Comparison of ENCODE assay signal across 22 cellular contexts in the genomic region with DNA sequence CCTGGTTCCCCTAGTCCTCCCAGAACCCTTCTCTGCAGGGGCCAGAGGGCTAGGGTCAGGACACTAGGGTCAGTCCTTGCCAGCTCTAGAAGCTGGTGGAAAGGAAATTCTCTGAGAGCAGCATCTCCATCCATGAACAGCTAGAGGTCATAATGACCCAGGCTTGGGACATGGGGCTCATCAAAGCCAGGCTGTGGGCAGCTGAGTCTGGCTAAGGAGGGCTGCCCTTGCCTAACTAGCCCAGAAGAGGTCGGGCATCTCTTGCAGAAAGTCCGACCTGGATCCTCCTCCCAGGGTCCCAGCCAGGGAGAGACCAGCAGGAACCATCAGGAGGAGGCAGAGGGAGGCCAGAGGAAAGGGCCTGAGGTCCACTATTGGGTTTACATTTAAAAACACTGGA. TPM values are rescaled to one million over a fixed set of nuclear protein-coding genes. Genes with fewer than 3 reads are reported as not detected.
DNase-seq lines count a peak whose midpoint lies in the region; ATAC-seq, FAIRE-seq and TF ChIP-seq lines count a peak whose summit lies in the region.
"Had no signal": no experiment of that assay in that cellular context is flagged by ENCODE, and none has a peak within 500 bp of the region (broad histone marks: within the 10 kb centered on the region; RNA-seq: fewer than 3 reads in every experiment).

No MANE protein-coding gene starts in this region.

- peaks cover under 1% of the 10 kb centered on the region; the same call in 1 of the 2 replicates for H3K9me2 ChIP-seq in GM23338 (ENCODE audit: insufficient read depth)

- H2AK5ac ChIP-seq in H1 (ENCODE audit: low read depth, low read length) = no peak overlapping the region

- TF ChIP-seq RAD21 in H1 (IDR thresholded peaks at IDR 0.05 in 1 of 2, conservative IDR thresholded peaks at IDR 0.05 in 1 of 2; ENCODE audit: low read depth in 2 of 2, low read length in 2 of 2) = peak; percentile 24 to 55; a peak in 3 of 4 replicates

- H3K36me3 Mint-ChIP-seq in GM23338 (ENCODE audit: low read depth) = no peaks in the 10 kb centered on the region

- H3K23me2 ChIP-seq in H1 (ENCODE audit: low read depth, low read length) = no peaks in the 10 kb centered on the region

- CTCF ChIA-PET in H1 (lab: Charles Lee; ENCODE audit: partially characterized antibody) = interaction anchor here (1.0 to 7.9 kb wide), 18 partner anchors 9 to 176 kb away, joined by 3 to 75 read pairs (median 5); a partner anchor contains a TSS

- no peak overlapping the region for H2BK5ac ChIP-seq in H1 (ENCODE audit: low read depth, low read length)

- H3K4me2 ChIP-seq in GM23338 = no peak overlapping the region
- H3K4me2 ChIP-seq in H1 (ENCODE audit: insufficient read depth in 1 of 2, low read depth in 2 of 2, low read length in 2 of 2) = no peak overlapping the region
- H3K4me2 ChIP-seq in osteoblast (ENCODE audit: insufficient read depth, low read length) = no peak overlapping the region

- H3K14ac ChIP-seq in H1 (ENCODE audit: insufficient read length) = no peak overlapping the region

- POLR2A ChIA-PET in H1 (lab: Charles Lee; ENCODE audit: partially characterized antibody) = no interaction called here

- H4K91ac ChIP-seq in H1 (replicated peaks; ENCODE audit: insufficient read length, low read length) = no peak overlapping the region

- H3K79me2 ChIP-seq in GM23338 (replicated peaks; ENCODE audit: insufficient read depth) (no peaks in the 10 kb centered on the region), H1 (ENCODE audit: control insufficient read depth in 1 of 2, insufficient read depth in 2 of 2, low read length in 2 of 2) (no peaks in the 10 kb centered on the region), osteoblast (ENCODE audit: insufficient read depth, low read length) (no peaks in the 10 kb centered on the region)

- H4K20me1 ChIP-seq in GM23338 (replicated peaks; ENCODE audit: insufficient read depth) (no peaks in the 10 kb centered on the region), H1 (replicated peaks in 1 of 2; ENCODE audit: control insufficient read depth in 1 of 2, insufficient read depth in 2 of 2, low read length in 2 of 2) (no peaks in the 10 kb centered on the region), osteoblast (ENCODE audit: insufficient read depth, low read length) (no peaks in the 10 kb centered on the region)

- H3K18ac ChIP-seq in H1 (ENCODE audit: extremely low read depth, low read length) = no peak overlapping the region

- DNase-seq in D721Med (ENCODE audit: insufficient read length, low spot score) (no peak), GM23338 (ENCODE audit: low spot score) (peak; percentile 44), H1 (ENCODE audit: low read depth in 1 of 2, low spot score in 2 of 2) (no peak), osteoblast (ENCODE audit: insufficient read length, low spot score, missing footprints) (peak; percentile 80), medulla oblongata (ENCODE audit: extremely low spot score) (no peak)
- DNase-seq: BE2C; DMS79 treated with DMSO at 0.1 percent for 48 hours; HCEC 1CT; NCI-H2081; NCI-H345; NCI-H774; NK-92 treated with Interleukin-12 subunit alpha and Interleukin-12 subunit beta, amount 100 ng/mL, for 24 hours; SHP77 treated with DMSO at 0.1 percent for 48 hours had no signal

- H3K4me3 Mint-ChIP-seq in GM23338 = no peak overlapping the region
- H3K4me3 Mint-ChIP-seq: IgD-negative memory B cell had no signal

- H3K36me3 ChIP-seq in GM23338 (ENCODE audit: insufficient read depth) (no peaks in the 10 kb centered on the region), H1 (ENCODE audit: control insufficient read depth in 2 of 4, insufficient read depth in 4 of 4, low read length in 3 of 4) (no peaks in the 10 kb centered on the region), osteoblast (ENCODE audit: insufficient read depth, low read length) (no peaks in the 10 kb centered on the region)
- H3K36me3 ChIP-seq: BE2C had no signal

- TF ChIP-seq CTCF in D721Med (IDR thresholded peaks at IDR 0.05; ENCODE audit: insufficient read depth, missing control alignments) (peak; percentile 3), GM23338 (conservative IDR thresholded peaks at IDR 0.05; ENCODE audit: low read depth in 2 of 2) (peak in 1 of 2 experiments; percentile 51; a peak in 3 of 4 replicates), H1 (IDR thresholded peaks at IDR 0.05; ENCODE audit: control extremely low read depth in 1 of 3, insufficient read depth in 1 of 3, low read depth in 1 of 3, low read length in 3 of 3) (peak; percentile 23 to 32 (median 24)), osteoblast (IDR thresholded peaks at IDR 0.05; ENCODE audit: extremely low read depth, low read depth, low read length) (no peak)

- H3K23ac ChIP-seq in H1 (ENCODE audit: insufficient read length) = no peak overlapping the region

- H3K4me1 ChIP-seq in GM23338 (ENCODE audit: insufficient read depth) (no peaks in the 10 kb centered on the region; the same call in 1 of the 2 replicates), H1 (replicated peaks in 1 of 4; ENCODE audit: control insufficient read depth in 3 of 4, insufficient read depth in 4 of 4, low read length in 3 of 4) (peaks cover 0 to 3% (median 0%) of the 10 kb centered on the region in 4 experiments; a peak in 1 of 7 replicates), osteoblast (ENCODE audit: insufficient read depth, low read length) (no peaks in the 10 kb centered on the region)
- H3K4me1 ChIP-seq: BE2C had no signal

- H3K27me3 Mint-ChIP-seq in GM23338 (ENCODE audit: insufficient read depth, low read depth, poor library complexity) = peaks cover 21% of the 10 kb centered on the region

- no peaks in the 10 kb centered on the region for H3F3A ChIP-seq in GM23338 (replicated peaks; ENCODE audit: low read depth)

- no peak overlapping the region for H2BK120ac ChIP-seq in H1 (replicated peaks; ENCODE audit: low read depth, low read length)

- no peaks in the 10 kb centered on the region for H3K9me3 ChIP-seq in H1 (ENCODE audit: insufficient read depth in 2 of 2, low read depth in 1 of 2, low read length in 1 of 2)
- no peaks in the 10 kb centered on the region for H3K9me3 ChIP-seq in osteoblast (ENCODE audit: low read depth, low read length)
- H3K9me3 ChIP-seq: BE2C had no signal

- H3K27me3 ChIP-seq in GM23338 (ENCODE audit: insufficient read depth) = peaks cover 30% of the 10 kb centered on the region
- peaks cover 0 to 8% (median 0%) of the 10 kb centered on the region in 4 experiments; a peak in 3 of 7 replicates for H3K27me3 ChIP-seq in H1 (replicated peaks in 1 of 4; ENCODE audit: control insufficient read depth in 3 of 4, extremely low read depth in 1 of 4, insufficient read depth in 3 of 4, low read length in 3 of 4)
- no peaks in the 10 kb centered on the region for H3K27me3 ChIP-seq in osteoblast (ENCODE audit: insufficient read depth, low read length)

- H3K79me1 ChIP-seq in H1 (ENCODE audit: low read depth, low read length) = no peaks in the 10 kb centered on the region

- H2AFZ ChIP-seq in GM23338 = no peak overlapping the region
- H2AFZ ChIP-seq in H1 (ENCODE audit: low read length) = no peak overlapping the region
- no peak overlapping the region for H2AFZ ChIP-seq in osteoblast (ENCODE audit: low read length)

- TF ChIP-seq EP300 in H1 (IDR thresholded peaks at IDR 0.05; ENCODE audit: borderline replicate concordance in 1 of 2, low read depth in 2 of 2, low read length in 2 of 2) = no peak

- H3K27ac Mint-ChIP-seq in GM23338 = no peak overlapping the region
- H3K27ac Mint-ChIP-seq: IgD-negative memory B cell had no signal

- no peak overlapping the region for H4K5ac ChIP-seq in H1 (ENCODE audit: insufficient read length, low read depth, low read length)

- FAIRE-seq in D721Med (lab: Jason Lieb, UNC) (no peak), H1 (lab: Jason Lieb, UNC) (no peak)
- FAIRE-seq: A204.1, GM18507, GM19239 had no signal

- no peak overlapping the region for H3K56ac ChIP-seq in H1 (replicated peaks; ENCODE audit: insufficient read length, low read depth, low read length)

- no peak overlapping the region for H3K4ac ChIP-seq in H1 (replicated peaks; ENCODE audit: insufficient read length, low read depth, low read length)

- peaks cover 6% of the 10 kb centered on the region; the same call in 2 of the 3 replicates for H3K4me1 Mint-ChIP-seq in GM23338

- H2BK20ac ChIP-seq in H1 (ENCODE audit: low read length) = no peak overlapping the region

- H3K27ac ChIP-seq in GM23338 (ENCODE audit: low read depth) (no peak overlapping the region), H1 (ENCODE audit: low read depth, low read length) (no peak overlapping the region), osteoblast (ENCODE audit: low read depth, low read length) (no peak overlapping the region)
- H3K27ac ChIP-seq: RWPE1, SK-N-MC had no signal

- no peak for TF ChIP-seq POLR2A in H1 (IDR thresholded peaks at IDR 0.05; ENCODE audit: control extremely low read depth in 1 of 2, low read depth in 2 of 2, low read length in 2 of 2)

- H3K9me3 Mint-ChIP-seq in GM23338 = no peaks in the 10 kb centered on the region
- H3K9me3 Mint-ChIP-seq: IgD-negative memory B cell had no signal

- 53% methylated on average over 2 of the region's 2 CpGs; no CpG with 5 or more reads in 1 of the 2 experiments for WGBS in H1 (ENCODE audit: extremely low coverage in 1 of 2, insufficient coverage in 1 of 2, insufficient read length in 1 of 2, insufficient replicate concordance in 2 of 2, low coverage in 1 of 2, low lambda C conversion rate in 2 of 2, missing lambda C conversion rate in 1 of 2), 2 experiments

- H2BK12ac ChIP-seq in H1 (ENCODE audit: low read depth, low read length) = no peak overlapping the region

- H4K8ac ChIP-seq in H1 (ENCODE audit: extremely low read depth, insufficient read depth, low read length) = no peak overlapping the region

- peak; percentile 12 for ATAC-seq in GM23338
- no peak for ATAC-seq in HG02852 (IDR thresholded peaks at IDR 0.05; ENCODE audit: unreplicated experiment)
- no peak for ATAC-seq in HG03520 (IDR thresholded peaks at IDR 0.05; ENCODE audit: unreplicated experiment)

- H3K4me3 ChIP-seq in GM23338 (no peak overlapping the region), H1 (ENCODE audit: extremely low read depth in 1 of 4, insufficient read depth in 2 of 4, low read depth in 3 of 4, low read length in 4 of 4) (no peak overlapping the region), osteoblast (ENCODE audit: insufficient read depth, low read length) (no peak overlapping the region)
- H3K4me3 ChIP-seq: SK-N-MC had no signal

- H3K9ac ChIP-seq in H1 (replicated peaks in 1 of 4; ENCODE audit: extremely low read depth in 1 of 4, low read depth in 3 of 4, low read length in 3 of 4) = no peak overlapping the region

- no peak overlapping the region for H2BK15ac ChIP-seq in H1 (ENCODE audit: low read length)

RNA-seq across cellular contexts. Expression of a gene that starts 4.3 kb away (rescaled TPM):
- total RNA-seq in GM23338 (2014; rRNA removed; shearing (Covaris generic)) = 0.12 TPM in 1 of 2 replicates, not detected in the other
- 0.08 TPM in 1 of 2 replicates, not detected in the other for polyA plus RNA-seq in GM23338 (2016; fragmentation: Nextera tagmentation; extraction: Ambion mirVana)
- 0.74 TPM in 1 of 2 replicates, not detected in the other for total RNA-seq in H1 (2021; fragmentation: NEBNext Ultra II Directional; extraction: Animal tissue kit (Norgen Biotek cat#: 25700))
- polyA plus RNA-seq in H1 (2011; rRNA removed) = 0.06 and 0.13 TPM in 2 replicates
- polyA plus RNA-seq in H1 (2011; cell fraction: cytosol; rRNA removed) = 0.08 TPM
- 0.61 TPM for polyA plus RNA-seq in H1 (2011; cell fraction: nucleus; rRNA removed)
- polyA plus RNA-seq in H1 (2012, experiment 1 of 2) = not detected in 4 replicates
- 0.04 TPM for polyA plus RNA-seq in H1 (2012, experiment 2 of 2)
- 0.04 TPM for polyA plus RNA-seq in H1 (2013, experiment 1 of 2)
- polyA plus RNA-seq in H1 (2013, experiment 2 of 2) = 0.09 TPM
- polyA minus RNA-seq in H1 (2011; rRNA and poly(A)+ RNA removed) = not detected in 2 replicates
- polyA minus RNA-seq in H1 (2011; cell fraction: cytosol; rRNA and poly(A)+ RNA removed) = not detected
- polyA minus RNA-seq in H1 (2011; cell fraction: nucleus; rRNA and poly(A)+ RNA removed) = not detected
- under 0.01 TPM in 1 of 2 replicates, not detected in the other for total RNA-seq in osteoblast
- total RNA-seq: G401 had no signal
- polyA plus RNA-seq: IgD-negative memory B cell had no signal

RNA-seq across cellular contexts. Expression of a gene that starts 38.0 kb away (rescaled TPM):
- 0.35 and 0.62 TPM in 2 replicates for total RNA-seq in GM23338 (2014; rRNA removed; shearing (Covaris generic))
- polyA plus RNA-seq in GM23338 (2016; fragmentation: Nextera tagmentation; extraction: Ambion mirVana) (0.13 and 0.50 TPM in 2 replicates), H1 (2011; rRNA removed) (0.38 and 0.46 TPM in 2 replicates)
- total RNA-seq in H1 (2021; fragmentation: NEBNext Ultra II Directional; extraction: Animal tissue kit (Norgen Biotek cat#: 25700)) = 0.44 and 0.52 TPM in 2 replicates
- 0.40 TPM for polyA plus RNA-seq in H1 (2011; cell fraction: cytosol; rRNA removed)
- 0.23 TPM for polyA plus RNA-seq in H1 (2011; cell fraction: nucleus; rRNA removed)
- 0.17 to 0.61 TPM (median 0.40 TPM) in 4 replicates for polyA plus RNA-seq in H1 (2012, experiment 1 of 2)
- polyA plus RNA-seq in H1 (2012, experiment 2 of 2) = 0.17 TPM
- 0.20 TPM for polyA plus RNA-seq in H1 (2013, experiment 1 of 2)
- polyA plus RNA-seq in H1 (2013, experiment 2 of 2) = 0.26 TPM
- polyA minus RNA-seq in H1 (2011; rRNA and poly(A)+ RNA removed) = 0.51 and 0.85 TPM in 2 replicates
- not detected for polyA minus RNA-seq in H1 (2011; cell fraction: cytosol; rRNA and poly(A)+ RNA removed)
- not detected for polyA minus RNA-seq in H1 (2011; cell fraction: nucleus; rRNA and poly(A)+ RNA removed)
- total RNA-seq in osteoblast = under 0.01 TPM in 1 of 2 replicates, not detected in the other
- total RNA-seq: G401 had no signal
- polyA plus RNA-seq: IgD-negative memory B cell had no signal

RNA-seq across cellular contexts. Expression of a gene that starts 52.2 kb away (rescaled TPM):
- 11.8 and 12.9 TPM in 2 replicates for total RNA-seq in GM23338 (2014; rRNA removed; shearing (Covaris generic))
- polyA plus RNA-seq in GM23338 (2016; fragmentation: Nextera tagmentation; extraction: Ambion mirVana) (6.3 and 7.3 TPM in 2 replicates), H1 (2011; rRNA removed) (7.6 and 9.8 TPM in 2 replicates)
- total RNA-seq in H1 (2021; fragmentation: NEBNext Ultra II Directional; extraction: Animal tissue kit (Norgen Biotek cat#: 25700)) = 9.2 and 9.8 TPM in 2 replicates
- 13.8 TPM for polyA plus RNA-seq in H1 (2011; cell fraction: cytosol; rRNA removed)
- 69.7 TPM for polyA plus RNA-seq in H1 (2011; cell fraction: nucleus; rRNA removed)
- 14.7 to 18.9 TPM (median 15.9 TPM) in 4 replicates for polyA plus RNA-seq in H1 (2012, experiment 1 of 2)
- 6.2 TPM for polyA plus RNA-seq in H1 (2012, experiment 2 of 2)
- 4.8 TPM for polyA plus RNA-seq in H1 (2013, experiment 1 of 2)
- 4.1 TPM for polyA plus RNA-seq in H1 (2013, experiment 2 of 2)
- polyA minus RNA-seq in H1 (2011; rRNA and poly(A)+ RNA removed) = 2.9 and 6.6 TPM in 2 replicates
- polyA minus RNA-seq in H1 (2011; cell fraction: cytosol; rRNA and poly(A)+ RNA removed) = 5.8 TPM
- 8.9 TPM for polyA minus RNA-seq in H1 (2011; cell fraction: nucleus; rRNA and poly(A)+ RNA removed)
- total RNA-seq in osteoblast = 3.8 and 4.3 TPM in 2 replicates
- total RNA-seq: G401 had no signal

RNA-seq across cellular contexts. Expression of a gene that starts 57.4 kb away (rescaled TPM):
- total RNA-seq in GM23338 (2014; rRNA removed; shearing (Covaris generic)) = 17.4 and 21.6 TPM in 2 replicates
- polyA plus RNA-seq in GM23338 (2016; fragmentation: Nextera tagmentation; extraction: Ambion mirVana) (11.9 and 14.0 TPM in 2 replicates), H1 (2011; rRNA removed) (12.0 and 15.3 TPM in 2 replicates)
- 20.6 and 21.7 TPM in 2 replicates for total RNA-seq in H1 (2021; fragmentation: NEBNext Ultra II Directional; extraction: Animal tissue kit (Norgen Biotek cat#: 25700))
- polyA plus RNA-seq in H1 (2011; cell fraction: cytosol; rRNA removed) = 17.6 TPM
- 41.4 TPM for polyA plus RNA-seq in H1 (2011; cell fraction: nucleus; rRNA removed)
- 16.1 to 23.2 TPM (median 20.2 TPM) in 4 replicates for polyA plus RNA-seq in H1 (2012, experiment 1 of 2)
- polyA plus RNA-seq in H1 (2012, experiment 2 of 2) = 12.0 TPM
- polyA plus RNA-seq in H1 (2013, experiment 1 of 2) = 10.9 TPM
- 10.2 TPM for polyA plus RNA-seq in H1 (2013, experiment 2 of 2)
- 16.0 and 19.4 TPM in 2 replicates for polyA minus RNA-seq in H1 (2011; rRNA and poly(A)+ RNA removed)
- polyA minus RNA-seq in H1 (2011; cell fraction: cytosol; rRNA and poly(A)+ RNA removed) = 10.9 TPM
- polyA minus RNA-seq in H1 (2011; cell fraction: nucleus; rRNA and poly(A)+ RNA removed) = 24.7 TPM
- 9.7 and 11.2 TPM in 2 replicates for total RNA-seq in osteoblast

Comparison
In these comparisons a context has a peak if more than half of its experiments do, and no peak if none do; other contexts are left out.
1. DNase-seq: peak in GM23338 (single experiment) and osteoblast (single experiment); none in D721Med (single experiment), H1 (0 of 2) and medulla oblongata (single experiment).